34 cellular contexts compared by ENCODE assay signal in genomic region chr17:78969865-78970264, GRCh38. TPM values are rescaled to one million over a fixed set of nuclear protein-coding genes. Genes with fewer than 3 reads are reported as not detected.
"Had no signal": no experiment of that assay in that cellular context is flagged by ENCODE, and none has a peak within 500 bp of the region (broad histone marks: within the 10 kb centered on the region; RNA-seq: fewer than 3 reads in every experiment).

No MANE protein-coding gene starts in this region.

- H3K4me3 ChIP-seq: ascending aorta, cardiac muscle cell, colonic mucosa, dorsolateral prefrontal cortex, gastrocnemius medialis, psoas muscle, smooth muscle cell, suprapubic skin, tibial artery, upper lobe of right lung had no signal

- H3K27ac Mint-ChIP-seq: effector memory CD8-positive, alpha-beta T cell; mesothelial cell of epicardium; stimulated activated memory B cell treated with anti-CD40 and anti-IgM and Interleukin-4, amounts not matched to agents 10 μg/mL and 1 μg/mL and 100 μg/mL, for 72 hours had no signal

- H2AFZ ChIP-seq: parathyroid adenoma had no signal

- H3K4me2 ChIP-seq: smooth muscle cell had no signal

- H3K9me3 ChIP-seq: ascending aorta, colonic mucosa, gastrocnemius medialis, psoas muscle, suprapubic skin, tibial artery, upper lobe of right lung had no signal

- H3K27ac ChIP-seq: ascending aorta, cardiac muscle cell, colonic mucosa, gastrocnemius medialis, parathyroid adenoma, psoas muscle, suprapubic skin, tibial artery, upper lobe of right lung had no signal

- H3K79me2 ChIP-seq: parathyroid adenoma had no signal

- DNase-seq: activated CD4-positive, alpha-beta T cell treated with anti-CD3 and anti-CD28 coated beads for 36 hours; activated CD4-positive, alpha-beta T cell treated with anti-CD3 and anti-CD28 coated beads, Interleukin-2, amount 50 U/mL, for 4 hours; activated CD4-positive, CD25-positive, alpha-beta regulatory T cell; activated CD8-positive, alpha-beta memory T cell treated with anti-CD3 and anti-CD28 coated beads for 24 hours; activated effector memory CD4-positive, alpha-beta T cell treated with anti-CD3 and anti-CD28 coated beads, Interleukin-2, amount 50 U/mL, for 16 hours; activated naive CD4-positive, alpha-beta T cell treated with anti-CD3 and anti-CD28 coated beads for 36 hours; activated naive CD8-positive, alpha-beta T cell treated with anti-CD3 and anti-CD28 coated beads, Interleukin-2, amount 10 ng/mL, durations not matched to agents 7 days and 5 days; cerebellar nuclear complex; colonic mucosa; dorsolateral prefrontal cortex; effector memory CD8-positive, alpha-beta T cell; erythroblast; gastrocnemius medialis; glutamatergic neuron; islet precursor cell; mammary epithelial cell; naive thymus-derived CD8-positive, alpha-beta T cell; nucleus accumbens; psoas muscle; stimulated activated CD4-positive, alpha-beta T cell treated with anti-CD3 and anti-CD28 coated beads, Interleukin-1b, Interleukin-23, amount 100 ng/mL, for 48 hours; stimulated activated CD4-positive, alpha-beta T cell treated with anti-CD3 and anti-CD28 coated beads, Interleukin-4, amount 100 ng/mL, for 4 hours; stimulated activated CD8-positive, alpha-beta memory T cell treated with anti-CD3 and anti-CD28 coated beads, Interleukin-4, amount 100 ng/mL, for 48 hours; tibial artery; upper lobe of right lung had no signal

- H3K9me3 Mint-ChIP-seq: activated naive CD4-positive, alpha-beta T cell treated with anti-CD3 and anti-CD28 coated beads for 36 hours; activated naive CD8-positive, alpha-beta T cell treated with anti-CD3 and anti-CD28 coated beads, Interleukin-2, amount 10 ng/mL, durations not matched to agents 7 days and 5 days; effector memory CD8-positive, alpha-beta T cell; mesothelial cell of epicardium; naive thymus-derived CD8-positive, alpha-beta T cell; neural crest cell; stimulated activated memory B cell treated with anti-CD40 and anti-IgM and Interleukin-4, amounts not matched to agents 10 μg/mL and 1 μg/mL and 100 μg/mL, for 72 hours had no signal

- H3K9ac ChIP-seq: parathyroid adenoma had no signal

- H3K36me3 Mint-ChIP-seq: stimulated activated memory B cell treated with anti-CD40 and anti-IgM and Interleukin-4, amounts not matched to agents 10 μg/mL and 1 μg/mL and 100 μg/mL, for 72 hours had no signal

- H3K27me3 ChIP-seq: ascending aorta, cardiac muscle cell, colonic mucosa, dorsolateral prefrontal cortex, gastrocnemius medialis, suprapubic skin, tibial artery, upper lobe of right lung had no signal

- H3K36me3 ChIP-seq: cardiac muscle cell, colonic mucosa, gastrocnemius medialis, suprapubic skin, upper lobe of right lung had no signal

- H3K27me3 Mint-ChIP-seq: activated CD4-positive, alpha-beta T cell treated with anti-CD3 and anti-CD28 coated beads for 36 hours; activated naive CD8-positive, alpha-beta T cell treated with anti-CD3 and anti-CD28 coated beads, Interleukin-2, amount 10 ng/mL, durations not matched to agents 7 days and 5 days; naive thymus-derived CD8-positive, alpha-beta T cell had no signal

- H3K4me3 Mint-ChIP-seq: activated CD4-positive, alpha-beta T cell treated with anti-CD3 and anti-CD28 coated beads for 36 hours; activated naive CD4-positive, alpha-beta T cell treated with anti-CD3 and anti-CD28 coated beads for 36 hours; activated naive CD8-positive, alpha-beta T cell treated with anti-CD3 and anti-CD28 coated beads, Interleukin-2, amount 10 ng/mL, durations not matched to agents 7 days and 5 days; brain; effector memory CD8-positive, alpha-beta T cell; mesothelial cell of epicardium; naive thymus-derived CD8-positive, alpha-beta T cell; neural crest cell; stimulated activated memory B cell treated with anti-CD40 and anti-IgM and Interleukin-4, amounts not matched to agents 10 μg/mL and 1 μg/mL and 100 μg/mL, for 72 hours had no signal

- ATAC-seq: activated CD4-positive, alpha-beta T cell treated with anti-CD3 and anti-CD28 coated beads for 36 hours; effector memory CD8-positive, alpha-beta T cell; gastrocnemius medialis; left cardiac atrium; naive thymus-derived CD8-positive, alpha-beta T cell; psoas muscle; stimulated activated memory B cell treated with anti-CD40 and anti-IgM and Interleukin-4, amounts not matched to agents 10 μg/mL and 1 μg/mL and 100 μg/mL, for 72 hours; upper lobe of right lung had no signal

RNA-seq across cellular contexts. Expression of gene C1QTNF1, which starts 54.1 kb away (rescaled TPM):
- total RNA-seq: activated naive CD8-positive, alpha-beta T cell treated with anti-CD3 and anti-CD28 coated beads, Interleukin-2, amount 10 ng/mL, durations not matched to agents 7 days and 5 days; naive thymus-derived CD8-positive, alpha-beta T cell had no signal
- polyA plus RNA-seq: naive thymus-derived CD8-positive, alpha-beta T cell had no signal
